In genomic region chr19:16376649-16377048, GRCh38 we compare ENCODE assay signal across 9 cellular contexts. TPM values are rescaled to one million over a fixed set of nuclear protein-coding genes. Genes with fewer than 3 reads are reported as not detected.
DNase-seq lines count a peak whose midpoint lies in the region; ATAC-seq, FAIRE-seq and TF ChIP-seq lines count a peak whose summit lies in the region.
"Had no signal": no experiment of that assay in that cellular context is flagged by ENCODE, and none has a peak within 500 bp of the region (broad histone marks: within the 10 kb centered on the region; RNA-seq: fewer than 3 reads in every experiment).

No MANE protein-coding gene starts in this region.

- H3K27ac ChIP-seq in KMS-11 (no peak overlapping the region), K562 (ENCODE audit: extremely low read depth, low read depth, low read length) (no peak overlapping the region)

- TF ChIP-seq RAD21 in K562 (CRISPR knock-in tag; conservative IDR thresholded peaks at IDR 0.05 in 1 of 2, IDR thresholded peaks at IDR 0.05 in 1 of 2), result peak in 1 of 2 experiments; percentile 8; a peak in 1 of 4 replicates

- H3K27me3 Mint-ChIP-seq in neural crest cell (ENCODE audit: low read depth), result no peaks in the 10 kb centered on the region
- H3K27me3 Mint-ChIP-seq: IgD-negative memory B cell had no signal

- no peak for TF ChIP-seq POLR2A in K562 (conservative IDR thresholded peaks at IDR 0.05)

- POLR2A ChIA-PET in K562 (lab: Yijun Ruan, JAX), result interaction anchor here (0.7 kb wide), 1 partner anchor 27 kb away, joined by 3 read pairs; no protein-coding TSS in a partner anchor

- H3K4me1 Mint-ChIP-seq in neural crest cell, result peaks cover 5% of the 10 kb centered on the region

- H3K9me1 ChIP-seq in K562 (ENCODE audit: control insufficient read depth, insufficient read depth, low read length), result no peaks in the 10 kb centered on the region

- CTCF ChIA-PET in K562 (lab: Yijun Ruan, JAX; ENCODE audit: low intra/inter-chr PET ratio), result no interaction called here

- H3K9ac ChIP-seq in KMS-11, result no peak overlapping the region
- no peak overlapping the region for H3K9ac ChIP-seq in K562 (ENCODE audit: insufficient read depth in 1 of 2, low read depth in 2 of 2, low read length in 2 of 2)

- no peaks in the 10 kb centered on the region for H3K9me3 ChIP-seq in K562 (replicated peaks; ENCODE audit: control insufficient read depth, insufficient read depth, low read depth, low read length)

- TF ChIP-seq CTCF in KMS-11 (conservative IDR thresholded peaks at IDR 0.05; ENCODE audit: low read depth, low read length) (peak; percentile 42), K562 (IDR thresholded peaks at IDR 0.05 in 2 of 3, conservative IDR thresholded peaks at IDR 0.05 in 1 of 3; ENCODE audit: insufficient read depth in 2 of 3, low read depth in 1 of 3, low read length in 3 of 3) (peak; percentile 41 to 59 (median 48); a peak in 5 of 6 replicates), neural crest cell (conservative IDR thresholded peaks at IDR 0.05) (peak; percentile 51)

- H3K36me3 ChIP-seq in KMS-11 (ENCODE audit: insufficient read depth), result no peaks in the 10 kb centered on the region
- peaks cover 43% of the 10 kb centered on the region; the same call in 2 of the 3 replicates for H3K36me3 ChIP-seq in K562 (ENCODE audit: control insufficient read depth, insufficient read depth, low read length)

- H3K79me2 ChIP-seq in KMS-11 (ENCODE audit: insufficient read depth, low read depth) (no peaks in the 10 kb centered on the region), K562 (ENCODE audit: control insufficient read depth, insufficient read depth, low read length) (no peaks in the 10 kb centered on the region)

- H3K4me2 ChIP-seq in KMS-11 (no peak overlapping the region), K562 (ENCODE audit: insufficient read depth, low read length) (no peak overlapping the region)

- no peak overlapping the region for H3K27ac Mint-ChIP-seq in neural crest cell (ENCODE audit: unreplicated experiment)

- H3K4me3 Mint-ChIP-seq in neural crest cell, result no peak overlapping the region

- 80% methylated on average over 11 of the region's 18 CpGs for WGBS in K562 (ENCODE audit: insufficient coverage, low coverage, missing lambda C conversion rate)

- intact Hi-C loops in K562 (cut with micrococcal nuclease), result no loop called here
- intact Hi-C loops in sciatic nerve (cut with DNase I), result no loop called here

- H3K4me1 ChIP-seq in KMS-11 (ENCODE audit: low read depth, poor library complexity, severe bottlenecking) (peaks cover 30% of the 10 kb centered on the region), K562 (replicated peaks in 1 of 2; ENCODE audit: control insufficient read depth in 2 of 2, insufficient read depth in 2 of 2, low read length in 2 of 2) (peaks cover 21 to 38% of the 10 kb centered on the region in 2 experiments)

- H3K36me3 Mint-ChIP-seq in neural crest cell (ENCODE audit: low read depth), result peaks cover 12% of the 10 kb centered on the region

- in situ Hi-C loops in K562 (cut with MboI), result loop anchor here (25.0 kb wide), 1 partner anchor 764 kb away; the partner anchor contains the start of gene CYP4F8

- H4K20me1 ChIP-seq in KMS-11 (ENCODE audit: insufficient read depth) (no peaks in the 10 kb centered on the region), K562 (replicated peaks; ENCODE audit: control insufficient read depth, insufficient read depth, low read length) (peaks cover 7% of the 10 kb centered on the region)

- ATAC-seq in K562 (peak; percentile 91), sciatic nerve (no peak), GM19463 (IDR thresholded peaks at IDR 0.05; ENCODE audit: unreplicated experiment) (no peak), HG03378 (IDR thresholded peaks at IDR 0.05; ENCODE audit: unreplicated experiment) (no peak), HG02610 (IDR thresholded peaks at IDR 0.05; ENCODE audit: unreplicated experiment) (no peak)

- no TSS peak for BruUV-seq in K562 (replicated peaks; lab: Mats Ljungman, UMichigan)

- TF ChIP-seq EP300 in K562 (IDR thresholded peaks at IDR 0.05; ENCODE audit: low read length), result no peak

- H3K27me3 ChIP-seq in KMS-11 (ENCODE audit: insufficient read depth, low read depth), result no peaks in the 10 kb centered on the region
- H3K27me3 ChIP-seq in K562 (ENCODE audit: control insufficient read depth in 2 of 2, insufficient read depth in 2 of 2, low read length in 2 of 2), result no peaks in the 10 kb centered on the region

- no peaks in the 10 kb centered on the region for H3K9me3 Mint-ChIP-seq in neural crest cell
- H3K9me3 Mint-ChIP-seq: IgD-negative memory B cell had no signal

- H3K4me3 ChIP-seq in KMS-11 (IDR thresholded peaks at IDR 0.05; ENCODE audit: insufficient read depth, low read depth, low read length) (no peak overlapping the region), K562 (no peak overlapping the region)

- peak; percentile 12 for DNase-seq in EL
- peak; percentile 27 to 49 (median 38) for DNase-seq in K562 (ENCODE audit: extremely low read depth in 1 of 4, low spot score in 3 of 4)
- peak; percentile 27 for DNase-seq in neural crest cell (ENCODE audit: low read depth, low spot score)
- no peak for DNase-seq in sciatic nerve (ENCODE audit: low spot score)

- FAIRE-seq in K562 (lab: Jason Lieb, UNC), result no peak

- H2AFZ ChIP-seq in KMS-11 (ENCODE audit: low read depth) (no peak overlapping the region), K562 (ENCODE audit: low read depth, low read length) (no peak overlapping the region)

TF ChIP-seq in K562, 482 proteins besides CTCF, POLR2A, EP300 and RAD21:
- peak in 1 of 2 experiments; percentile 19; a peak in 1 of 4 replicates for TF ChIP-seq NRF1 (conservative IDR thresholded peaks at IDR 0.05 in 1 of 2, IDR thresholded peaks at IDR 0.05 in 1 of 2)
- TF ChIP-seq NR3C1 (CRISPR knock-in tag; IDR thresholded peaks at IDR 0.05), result no peak
- no peak for TF ChIP-seq PRMT5 (CRISPR knock-in tag; IDR thresholded peaks at IDR 0.05)
- TF ChIP-seq ZBTB33 (CRISPR knock-in tag; IDR thresholded peaks at IDR 0.05), result 0 out of 2 replicates have a peak, but pooled peaks have one; percentile 42
- TF ChIP-seq HNRNPL (IDR thresholded peaks at IDR 0.05; ENCODE audit: low read depth, low read length), result no peak
- no peak for TF ChIP-seq MCM3 (IDR thresholded peaks at IDR 0.05)
- no peak for TF ChIP-seq STAT5A (IDR thresholded peaks at IDR 0.05; ENCODE audit: borderline replicate concordance, low read length)

RNA-seq across cellular contexts. Expression of gene KLF2, which starts 52.0 kb away (rescaled TPM):
- not detected in 2 replicates for total RNA-seq in K562 (2011; cell fraction: chromatin; rRNA removed; ENCODE audit: low replicate concordance)
- total RNA-seq in K562 (2011; cell fraction: nucleolus; rRNA removed), result 0.17 and 0.26 TPM in 2 replicates
- not detected in 2 replicates for total RNA-seq in K562 (2011; cell fraction: nucleoplasm; rRNA removed)
- total RNA-seq in K562 (2014; rRNA removed), result 0.20 TPM in 1 of 2 replicates, not detected in the other
- 0.07 TPM in 1 of 2 replicates, not detected in the other for total RNA-seq in K562 (2014; rRNA removed; fragmentation: Illumina TruSeq; extraction: Trizol)
- not detected in 2 replicates for total RNA-seq in K562 (2015; rRNA removed; fragmentation: Illumina TruSeq; extraction: Trizol)
- 0.71 and 1.3 TPM in 2 replicates for total RNA-seq in K562 (2021)
- not detected in 2 replicates for polyA plus RNA-seq in K562 (2011; rRNA removed)
- polyA plus RNA-seq in K562 (2011; cell fraction: cytosol; rRNA removed), result 0.04 and 0.22 TPM in 2 replicates
- 0.17 and 0.40 TPM in 2 replicates for polyA plus RNA-seq in K562 (2011; cell fraction: nucleus; rRNA removed)
- 0.22 and 1.9 TPM in 2 replicates for polyA plus RNA-seq in K562 (2012)
- polyA plus RNA-seq in K562 (2014; fragmentation: Illumina TruSeq; extraction: Trizol), result not detected in 2 replicates
- not detected for polyA plus RNA-seq in K562 (2014; fragmentation: Nextera tagmentation; extraction: Ambion mirVana)
- 0.19 TPM in 1 of 2 replicates, not detected in the other for polyA plus RNA-seq in K562 (2014; rRNA removed)
- polyA minus RNA-seq in K562 (2011; rRNA and poly(A)+ RNA removed), result not detected in 2 replicates
- not detected in 2 replicates for polyA minus RNA-seq in K562 (2011; cell fraction: cytosol; rRNA and poly(A)+ RNA removed)
- not detected in 2 replicates for polyA minus RNA-seq in K562 (2011; cell fraction: nucleus; rRNA and poly(A)+ RNA removed)
- total RNA-seq in neural crest cell, result 0.16 and 0.54 TPM in 2 replicates
- 105 TPM for total RNA-seq in sciatic nerve

Comparison
In these comparisons a context has a peak if more than half of its experiments do, and no peak if none do; other contexts are left out.
1. RNA of gene KLF2, which starts 52.0 kb away (total RNA-seq): 105 TPM in sciatic nerve (single experiment); 0.16 to 0.54 TPM in neural crest cell and 0.07 to 1.3 TPM in K562; every median in the first group is over 10 times any median in the second.
2. Peak in every context shown above with its lines, with median percentiles within 50 percentile points of each other: CTCF ChIP-seq.